In the genomic region with DNA sequence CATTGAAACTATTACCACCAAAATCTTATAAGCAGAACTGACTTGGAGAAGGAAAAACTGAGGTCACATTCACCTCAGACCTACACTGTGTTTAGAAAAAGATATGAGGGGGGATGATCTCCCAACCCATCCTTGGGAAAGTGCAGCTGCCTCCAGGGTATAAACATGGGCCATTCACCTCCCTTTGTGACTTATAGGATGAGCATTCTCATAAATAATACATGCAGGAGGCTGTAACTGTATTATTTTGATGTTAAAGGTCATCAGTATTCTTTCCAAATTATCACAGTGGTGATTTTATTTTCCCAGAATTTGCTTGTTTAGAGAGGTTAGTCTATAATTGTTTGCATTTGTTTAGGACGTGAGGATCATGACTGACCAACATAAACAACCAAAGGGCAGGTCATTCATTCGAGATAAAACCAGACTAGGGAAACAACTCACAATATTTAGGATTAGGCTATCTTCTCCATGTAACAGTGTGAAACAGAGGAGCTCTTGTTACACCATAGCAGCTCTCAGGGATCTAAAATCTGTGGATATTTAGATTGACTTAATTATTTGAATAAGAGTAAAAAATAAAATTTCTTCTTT, we compare ENCODE assay signal across 21 cellular contexts.
"Had no signal": no experiment of that assay in that cellular context is flagged by ENCODE, and none has a peak within 500 bp of the region (broad histone marks: within the 10 kb centered on the region; RNA-seq: fewer than 3 reads in every experiment).

No MANE protein-coding gene starts in this region.

- DNase-seq: dorsolateral prefrontal cortex; effector CD4-positive, alpha-beta T cell; foreskin fibroblast; gastrocnemius medialis; head of caudate nucleus; left ventricle myocardium superior; lower lobe of right lung; natural killer cell; stimulated activated CD4-positive, alpha-beta T cell treated with anti-CD3 and anti-CD28 coated beads, Interleukin-2, amount 100 ng/mL, for 24 hours; stimulated activated CD4-positive, alpha-beta T cell treated with anti-CD3 and anti-CD28 coated beads, Interleukin-4, amount 100 ng/mL, for 24 hours; stimulated activated naive CD4-positive, alpha-beta T cell treated with Interleukin-2 at 50 U/mL for 16 hours; stomach; thyroid gland; trophoblast cell had no signal

- ATAC-seq: gastrocnemius medialis; left ventricle myocardium superior; lower lobe of right lung; natural killer cell; sciatic nerve; stimulated activated effector memory CD8-positive, alpha-beta T cell treated with anti-CD3 and anti-CD28 coated beads, Interleukin-12 subunit alpha, Interleukin-12 subunit beta, amount 100 ng/mL, for 72 hours had no signal

- H3K9me3 ChIP-seq: gastrocnemius medialis, lower lobe of right lung, prostate gland, right atrium auricular region, thyroid gland had no signal

- FAIRE-seq: colon, keratinocyte had no signal

- H3K4me1 Mint-ChIP-seq: natural killer cell; stimulated activated effector memory CD8-positive, alpha-beta T cell treated with anti-CD3 and anti-CD28 coated beads, Interleukin-12 subunit alpha, Interleukin-12 subunit beta, amount 100 ng/mL, for 72 hours had no signal

- H3K27ac ChIP-seq: dorsolateral prefrontal cortex, gastrocnemius medialis, lower lobe of right lung, parathyroid adenoma, prostate gland, right atrium auricular region, stomach, thyroid gland had no signal

- H3K36me3 Mint-ChIP-seq: natural killer cell; stimulated activated effector memory CD8-positive, alpha-beta T cell treated with anti-CD3 and anti-CD28 coated beads, Interleukin-12 subunit alpha, Interleukin-12 subunit beta, amount 100 ng/mL, for 72 hours had no signal

- H3K4me3 ChIP-seq: dorsolateral prefrontal cortex, gastrocnemius medialis, lower lobe of right lung, prostate gland, right atrium auricular region, stomach, thyroid gland had no signal

- H3K4me1 ChIP-seq: gastrocnemius medialis, lower lobe of right lung, parathyroid adenoma, prostate gland, right atrium auricular region, stomach, thyroid gland had no signal

- H3K27ac Mint-ChIP-seq: natural killer cell; stimulated activated effector memory CD8-positive, alpha-beta T cell treated with anti-CD3 and anti-CD28 coated beads, Interleukin-12 subunit alpha, Interleukin-12 subunit beta, amount 100 ng/mL, for 72 hours had no signal

- H3K4me3 Mint-ChIP-seq: natural killer cell; stimulated activated effector memory CD8-positive, alpha-beta T cell treated with anti-CD3 and anti-CD28 coated beads, Interleukin-12 subunit alpha, Interleukin-12 subunit beta, amount 100 ng/mL, for 72 hours had no signal
